Comparison of ENCODE assay signal across 9 cellular contexts in the genomic region with DNA sequence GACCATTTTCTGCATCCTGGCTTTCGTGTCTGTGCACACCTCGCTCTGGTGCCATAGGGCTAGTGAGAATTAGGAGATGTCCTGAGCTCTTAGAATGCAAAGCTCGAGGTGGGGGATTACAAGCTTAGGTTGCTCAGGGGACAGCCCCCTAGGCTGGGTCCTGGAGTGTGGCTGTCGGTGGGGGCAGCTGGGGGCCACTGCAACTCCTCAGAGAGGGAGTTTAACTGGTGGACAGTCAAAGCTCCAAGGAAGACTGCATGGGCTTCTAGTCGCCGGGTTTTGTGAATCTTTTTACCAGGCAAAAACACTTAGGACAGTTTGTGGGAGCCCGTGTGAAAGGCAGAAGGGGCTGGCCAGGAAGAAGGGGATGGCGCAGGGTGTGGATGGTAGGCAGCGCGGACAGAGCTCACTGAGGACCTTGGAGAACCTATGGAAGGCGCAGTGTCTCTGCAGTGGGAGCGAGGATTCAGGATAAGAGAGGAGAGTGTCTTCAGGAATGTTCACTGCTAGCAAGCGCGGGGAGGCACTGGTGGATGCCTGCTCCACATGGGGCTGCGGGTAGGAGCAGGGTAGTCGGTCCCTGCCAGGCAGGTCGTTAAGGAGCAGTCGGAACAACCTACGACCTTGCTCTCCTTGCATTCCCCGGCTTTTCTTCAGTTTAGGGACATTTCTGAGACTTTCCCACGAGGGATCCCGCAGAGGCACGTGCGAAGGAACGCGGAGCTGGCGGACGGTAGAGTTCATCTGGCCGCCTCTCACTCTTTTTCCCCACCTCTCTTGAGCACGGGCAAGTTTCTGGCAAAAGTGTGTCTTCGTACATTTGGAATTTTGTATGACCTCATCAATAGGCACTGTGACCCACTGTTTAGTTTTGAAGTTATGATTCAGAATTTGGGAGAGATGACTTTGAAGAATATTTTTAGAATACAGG. TPM values are rescaled to one million over a fixed set of nuclear protein-coding genes. Genes with fewer than 3 reads are reported as not detected.
A peak's percentile ranks its signal among the peaks of the same experiment; 100 is the strongest.
DNase-seq lines count a peak whose midpoint lies in the region; ATAC-seq and TF ChIP-seq lines count a peak whose summit lies in the region.
"Had no signal": no experiment of that assay in that cellular context is flagged by ENCODE, and none has a peak within 500 bp of the region (broad histone marks: within the 10 kb centered on the region; RNA-seq: fewer than 3 reads in every experiment).

No MANE protein-coding gene starts in this region.

- TF ChIP-seq CTCF in GM23338 (conservative IDR thresholded peaks at IDR 0.05; ENCODE audit: low read depth in 2 of 2), result no peak

- no peaks in the 10 kb centered on the region for H3K9me2 ChIP-seq in GM23338 (ENCODE audit: insufficient read depth)

- H3K27ac ChIP-seq in GM23338 (ENCODE audit: low read depth), result no peak overlapping the region
- H3K27ac ChIP-seq in skeletal muscle tissue (ENCODE audit: low read depth, low read length), result peak overlapping the region; percentile 36

- H3K4me1 Mint-ChIP-seq in GM23338, result peaks cover 68% of the 10 kb centered on the region

- H3K4me3 Mint-ChIP-seq in GM23338, result peak overlapping the region; percentile 43

- peak overlapping the region; percentile 29 for H3K4me3 ChIP-seq in GM23338
- peak overlapping the region; percentile 52 to 69 (median 63) for H3K4me3 ChIP-seq in skeletal muscle tissue (ENCODE audit: low read length in 3 of 3)

- H3K9me3 Mint-ChIP-seq in GM23338, result peaks cover 3% of the 10 kb centered on the region; the same call in 1 of the 3 replicates

- intact Hi-C loops in posterior cingulate gyrus (cut with DNase I), result no loop called here

- H3K79me2 ChIP-seq in GM23338 (replicated peaks; ENCODE audit: insufficient read depth), result no peaks in the 10 kb centered on the region

- H2AFZ ChIP-seq in GM23338, result peak overlapping the region; percentile 77; the same call in 1 of the 2 replicates

- ATAC-seq in GM23338 (peak; percentile 86), GM21381 (IDR thresholded peaks at IDR 0.05; ENCODE audit: unreplicated experiment) (no peak)

- peak overlapping the region; percentile 13; the same call in 1 of the 2 replicates for H3K27ac Mint-ChIP-seq in GM23338

- H3K4me2 ChIP-seq in GM23338, result peak overlapping the region; percentile 49

- no peaks in the 10 kb centered on the region for H4K20me1 ChIP-seq in GM23338 (replicated peaks; ENCODE audit: insufficient read depth)

- H3K4me1 ChIP-seq in GM23338 (ENCODE audit: insufficient read depth) (peaks cover 41% of the 10 kb centered on the region), skeletal muscle tissue (ENCODE audit: control insufficient read depth in 3 of 3, insufficient read depth in 3 of 3, low read length in 3 of 3) (peaks cover 10 to 28% (median 17%) of the 10 kb centered on the region in 3 donors)

- H3K36me3 Mint-ChIP-seq in GM23338 (ENCODE audit: low read depth), result no peaks in the 10 kb centered on the region

- H3K9me3 ChIP-seq in skeletal muscle tissue (ENCODE audit: control insufficient read depth in 3 of 3, low read length in 3 of 3), result no peaks in the 10 kb centered on the region

- peaks cover 5% of the 10 kb centered on the region; the same call in 1 of the 2 replicates for H3K27me3 ChIP-seq in GM23338 (ENCODE audit: insufficient read depth)
- H3K27me3 ChIP-seq in skeletal muscle tissue (ENCODE audit: control insufficient read depth in 3 of 3, insufficient read depth in 3 of 3, low read length in 3 of 3), result no peaks in the 10 kb centered on the region

- peaks cover 4% of the 10 kb centered on the region for H3K27me3 Mint-ChIP-seq in GM23338 (ENCODE audit: insufficient read depth, low read depth, poor library complexity)

- DNase-seq in GM23338 (ENCODE audit: low spot score) (peak; percentile 81), amniotic stem cell (lab: John Stamatoyannopoulos, UW) (peak; percentile 16), iPS-NIHi11 (ENCODE audit: low spot score) (peak; percentile 66), posterior cingulate gyrus (no peak), OCI-M1 (lab: John Stamatoyannopoulos, UW) (no peak), cerebellar nuclear complex (lab: John Stamatoyannopoulos, UW) (no peak)
- DNase-seq: NCI-H748 treated with DMSO at 0.1 percent for 48 hours had no signal

- H3K36me3 ChIP-seq in GM23338 (ENCODE audit: insufficient read depth) (no peaks in the 10 kb centered on the region), skeletal muscle tissue (ENCODE audit: control insufficient read depth in 3 of 3, insufficient read depth in 3 of 3, low read length in 3 of 3) (peaks cover 15 to 24% (median 18%) of the 10 kb centered on the region in 3 donors)

- no peaks in the 10 kb centered on the region for H3F3A ChIP-seq in GM23338 (replicated peaks; ENCODE audit: low read depth)

- peak overlapping the region; percentile 51 to 57 (median 52) for H3K9ac ChIP-seq in skeletal muscle tissue (ENCODE audit: low read depth in 1 of 3, low read length in 3 of 3)

TF ChIP-seq in GM23338, 12 proteins besides CTCF, POLR2A, EP300 and RAD21 (continues in another document):
- no peak for TF ChIP-seq CREB1 (CRISPR knock-in tag; IDR thresholded peaks at IDR 0.05; ENCODE audit: low read depth)
- TF ChIP-seq JUNB (IDR thresholded peaks at IDR 0.05; ENCODE audit: unreplicated experiment), result no peak
- TF ChIP-seq EZH2 (IDR thresholded peaks at IDR 0.05; ENCODE audit: low read depth, unreplicated experiment), result no peak
- TF ChIP-seq, protein P1, sequence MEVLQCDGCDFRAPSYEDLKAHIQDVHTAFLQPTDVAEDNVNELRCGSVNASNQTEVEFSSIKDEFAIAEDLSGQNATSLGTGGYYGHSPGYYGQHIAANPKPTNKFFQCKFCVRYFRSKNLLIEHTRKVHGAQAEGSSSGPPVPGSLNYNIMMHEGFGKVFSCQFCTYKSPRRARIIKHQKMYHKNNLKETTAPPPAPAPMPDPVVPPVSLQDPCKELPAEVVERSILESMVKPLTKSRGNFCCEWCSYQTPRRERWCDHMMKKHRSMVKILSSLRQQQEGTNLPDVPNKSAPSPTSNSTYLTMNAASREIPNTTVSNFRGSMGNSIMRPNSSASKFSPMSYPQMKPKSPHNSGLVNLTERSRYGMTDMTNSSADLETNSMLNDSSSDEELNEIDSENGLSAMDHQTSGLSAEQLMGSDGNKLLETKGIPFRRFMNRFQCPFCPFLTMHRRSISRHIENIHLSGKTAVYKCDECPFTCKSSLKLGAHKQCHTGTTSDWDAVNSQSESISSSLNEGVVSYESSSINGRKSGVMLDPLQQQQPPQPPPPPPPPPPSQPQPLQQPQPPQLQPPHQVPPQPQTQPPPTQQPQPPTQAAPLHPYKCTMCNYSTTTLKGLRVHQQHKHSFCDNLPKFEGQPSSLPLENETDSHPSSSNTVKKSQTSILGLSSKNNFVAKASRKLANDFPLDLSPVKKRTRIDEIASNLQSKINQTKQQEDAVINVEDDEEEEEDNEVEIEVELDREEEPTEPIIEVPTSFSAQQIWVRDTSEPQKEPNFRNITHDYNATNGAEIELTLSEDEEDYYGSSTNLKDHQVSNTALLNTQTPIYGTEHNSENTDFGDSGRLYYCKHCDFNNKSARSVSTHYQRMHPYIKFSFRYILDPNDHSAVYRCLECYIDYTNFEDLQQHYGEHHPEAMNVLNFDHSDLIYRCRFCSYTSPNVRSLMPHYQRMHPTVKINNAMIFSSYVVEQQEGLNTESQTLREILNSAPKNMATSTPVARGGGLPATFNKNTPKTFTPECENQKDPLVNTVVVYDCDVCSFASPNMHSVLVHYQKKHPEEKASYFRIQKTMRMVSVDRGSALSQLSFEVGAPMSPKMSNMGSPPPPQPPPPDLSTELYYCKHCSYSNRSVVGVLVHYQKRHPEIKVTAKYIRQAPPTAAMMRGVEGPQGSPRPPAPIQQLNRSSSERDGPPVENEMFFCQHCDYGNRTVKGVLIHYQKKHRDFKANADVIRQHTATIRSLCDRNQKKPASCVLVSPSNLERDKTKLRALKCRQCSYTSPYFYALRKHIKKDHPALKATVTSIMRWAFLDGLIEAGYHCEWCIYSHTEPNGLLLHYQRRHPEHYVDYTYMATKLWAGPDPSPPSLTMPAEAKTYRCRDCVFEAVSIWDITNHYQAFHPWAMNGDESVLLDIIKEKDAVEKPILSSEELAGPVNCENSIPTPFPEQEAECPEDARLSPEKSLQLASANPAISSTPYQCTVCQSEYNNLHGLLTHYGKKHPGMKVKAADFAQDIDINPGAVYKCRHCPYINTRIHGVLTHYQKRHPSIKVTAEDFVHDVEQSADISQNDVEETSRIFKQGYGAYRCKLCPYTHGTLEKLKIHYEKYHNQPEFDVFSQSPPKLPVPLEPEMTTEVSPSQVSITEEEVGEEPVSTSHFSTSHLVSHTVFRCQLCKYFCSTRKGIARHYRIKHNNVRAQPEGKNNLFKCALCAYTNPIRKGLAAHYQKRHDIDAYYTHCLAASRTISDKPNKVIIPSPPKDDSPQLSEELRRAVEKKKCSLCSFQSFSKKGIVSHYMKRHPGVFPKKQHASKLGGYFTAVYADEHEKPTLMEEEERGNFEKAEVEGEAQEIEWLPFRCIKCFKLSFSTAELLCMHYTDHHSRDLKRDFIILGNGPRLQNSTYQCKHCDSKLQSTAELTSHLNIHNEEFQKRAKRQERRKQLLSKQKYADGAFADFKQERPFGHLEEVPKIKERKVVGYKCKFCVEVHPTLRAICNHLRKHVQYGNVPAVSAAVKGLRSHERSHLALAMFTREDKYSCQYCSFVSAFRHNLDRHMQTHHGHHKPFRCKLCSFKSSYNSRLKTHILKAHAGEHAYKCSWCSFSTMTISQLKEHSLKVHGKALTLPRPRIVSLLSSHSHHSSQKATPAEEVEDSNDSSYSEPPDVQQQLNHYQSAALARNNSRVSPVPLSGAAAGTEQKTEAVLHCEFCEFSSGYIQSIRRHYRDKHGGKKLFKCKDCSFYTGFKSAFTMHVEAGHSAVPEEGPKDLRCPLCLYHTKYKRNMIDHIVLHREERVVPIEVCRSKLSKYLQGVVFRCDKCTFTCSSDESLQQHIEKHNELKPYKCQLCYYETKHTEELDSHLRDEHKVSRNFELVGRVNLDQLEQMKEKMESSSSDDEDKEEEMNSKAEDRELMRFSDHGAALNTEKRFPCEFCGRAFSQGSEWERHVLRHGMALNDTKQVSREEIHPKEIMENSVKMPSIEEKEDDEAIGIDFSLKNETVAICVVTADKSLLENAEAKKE (CRISPR knock-in tag; IDR thresholded peaks at IDR 0.05), result no peak
- no peak for TF ChIP-seq STAT1 (IDR thresholded peaks at IDR 0.05; ENCODE audit: unreplicated experiment)
- TF ChIP-seq ZNF114 (CRISPR knock-in tag; IDR thresholded peaks at IDR 0.05), result no peak

RNA-seq across cellular contexts. Expression of a gene that starts 12.9 kb away (rescaled TPM):
- 0.07 TPM in 1 of 2 replicates, not detected in the other for total RNA-seq in GM23338 (2014; rRNA removed; shearing (Covaris generic))
- polyA plus RNA-seq in GM23338 (2016; fragmentation: Nextera tagmentation; extraction: Ambion mirVana), result not detected in 2 replicates
- total RNA-seq in skeletal muscle tissue, result 0.52 TPM

Comparison
In these comparisons a context has a peak if more than half of its experiments do, and no peak if none do; other contexts are left out.
1. DNase-seq: peak in GM23338 (single experiment), amniotic stem cell (single experiment) and iPS-NIHi11 (single experiment); none in posterior cingulate gyrus (0 of 10), OCI-M1 (single experiment) and cerebellar nuclear complex (0 of 2).